ENCODE assay signal across 1 cellular context in the genomic region with DNA sequence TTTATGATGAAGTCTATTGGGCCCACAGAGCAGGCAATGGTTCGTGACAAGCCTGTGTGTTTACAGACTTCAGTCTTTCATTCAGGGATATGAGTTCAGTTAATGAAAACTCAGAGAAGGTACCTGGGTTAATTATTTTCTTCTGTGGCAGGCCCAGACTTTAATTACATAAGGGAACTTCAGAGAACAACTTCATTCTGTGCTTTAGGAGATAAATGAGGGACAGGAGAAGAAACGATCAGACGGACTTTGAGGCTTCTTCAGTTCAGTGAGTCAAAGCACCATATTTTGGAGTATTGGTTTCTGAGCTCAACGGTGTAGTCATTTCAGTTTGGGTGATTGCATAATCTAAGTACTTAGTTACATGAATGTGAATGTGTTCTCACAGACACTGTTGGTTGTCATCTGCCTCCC.
TF ChIP-seq lines count a peak whose summit lies in the region.

No MANE protein-coding gene starts in this region.

TF ChIP-seq in HepG2, 621 proteins besides CTCF, POLR2A, EP300 and RAD21 (continued from another document and continues in another):
- TF ChIP-seq, protein P1, sequence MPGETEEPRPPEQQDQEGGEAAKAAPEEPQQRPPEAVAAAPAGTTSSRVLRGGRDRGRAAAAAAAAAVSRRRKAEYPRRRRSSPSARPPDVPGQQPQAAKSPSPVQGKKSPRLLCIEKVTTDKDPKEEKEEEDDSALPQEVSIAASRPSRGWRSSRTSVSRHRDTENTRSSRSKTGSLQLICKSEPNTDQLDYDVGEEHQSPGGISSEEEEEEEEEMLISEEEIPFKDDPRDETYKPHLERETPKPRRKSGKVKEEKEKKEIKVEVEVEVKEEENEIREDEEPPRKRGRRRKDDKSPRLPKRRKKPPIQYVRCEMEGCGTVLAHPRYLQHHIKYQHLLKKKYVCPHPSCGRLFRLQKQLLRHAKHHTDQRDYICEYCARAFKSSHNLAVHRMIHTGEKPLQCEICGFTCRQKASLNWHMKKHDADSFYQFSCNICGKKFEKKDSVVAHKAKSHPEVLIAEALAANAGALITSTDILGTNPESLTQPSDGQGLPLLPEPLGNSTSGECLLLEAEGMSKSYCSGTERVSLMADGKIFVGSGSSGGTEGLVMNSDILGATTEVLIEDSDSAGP (CRISPR knock-in tag; IDR thresholded peaks at IDR 0.05; ENCODE audit: borderline replicate concordance), result no peak
- TF ChIP-seq, protein P2, sequence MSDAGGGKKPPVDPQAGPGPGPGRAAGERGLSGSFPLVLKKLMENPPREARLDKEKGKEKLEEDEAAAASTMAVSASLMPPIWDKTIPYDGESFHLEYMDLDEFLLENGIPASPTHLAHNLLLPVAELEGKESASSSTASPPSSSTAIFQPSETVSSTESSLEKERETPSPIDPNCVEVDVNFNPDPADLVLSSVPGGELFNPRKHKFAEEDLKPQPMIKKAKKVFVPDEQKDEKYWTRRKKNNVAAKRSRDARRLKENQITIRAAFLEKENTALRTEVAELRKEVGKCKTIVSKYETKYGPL (CRISPR knock-in tag; IDR thresholded peaks at IDR 0.05), result peak; percentile 79; the same call in 1 of the 2 replicates
- TF ChIP-seq, protein P3, sequence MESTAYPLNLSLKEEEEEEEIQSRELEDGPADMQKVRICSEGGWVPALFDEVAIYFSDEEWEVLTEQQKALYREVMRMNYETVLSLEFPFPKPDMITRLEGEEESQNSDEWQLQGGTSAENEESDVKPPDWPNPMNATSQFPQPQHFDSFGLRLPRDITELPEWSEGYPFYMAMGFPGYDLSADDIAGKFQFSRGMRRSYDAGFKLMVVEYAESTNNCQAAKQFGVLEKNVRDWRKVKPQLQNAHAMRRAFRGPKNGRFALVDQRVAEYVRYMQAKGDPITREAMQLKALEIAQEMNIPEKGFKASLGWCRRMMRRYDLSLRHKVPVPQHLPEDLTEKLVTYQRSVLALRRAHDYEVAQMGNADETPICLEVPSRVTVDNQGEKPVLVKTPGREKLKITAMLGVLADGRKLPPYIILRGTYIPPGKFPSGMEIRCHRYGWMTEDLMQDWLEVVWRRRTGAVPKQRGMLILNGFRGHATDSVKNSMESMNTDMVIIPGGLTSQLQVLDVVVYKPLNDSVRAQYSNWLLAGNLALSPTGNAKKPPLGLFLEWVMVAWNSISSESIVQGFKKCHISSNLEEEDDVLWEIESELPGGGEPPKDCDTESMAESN (CRISPR knock-in tag; conservative IDR thresholded peaks at IDR 0.05), result no peak
- TF ChIP-seq, protein P4, sequence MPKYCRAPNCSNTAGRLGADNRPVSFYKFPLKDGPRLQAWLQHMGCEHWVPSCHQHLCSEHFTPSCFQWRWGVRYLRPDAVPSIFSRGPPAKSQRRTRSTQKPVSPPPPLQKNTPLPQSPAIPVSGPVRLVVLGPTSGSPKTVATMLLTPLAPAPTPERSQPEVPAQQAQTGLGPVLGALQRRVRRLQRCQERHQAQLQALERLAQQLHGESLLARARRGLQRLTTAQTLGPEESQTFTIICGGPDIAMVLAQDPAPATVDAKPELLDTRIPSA (CRISPR knock-in tag; IDR thresholded peaks at IDR 0.05; ENCODE audit: borderline replicate concordance), result no peak
- TF ChIP-seq REL (CRISPR knock-in tag; conservative IDR thresholded peaks at IDR 0.05) (no peak), HOXA7 (CRISPR knock-in tag; IDR thresholded peaks at IDR 0.05) (no peak), HNRNPUL1 (IDR thresholded peaks at IDR 0.05; ENCODE audit: low read depth, low read length) (0 out of 2 replicates have a peak, but pooled peaks have one; percentile 32), NFIB (CRISPR knock-in tag; IDR thresholded peaks at IDR 0.05; ENCODE audit: borderline replicate concordance) (no peak), ZNF350 (CRISPR knock-in tag; IDR thresholded peaks at IDR 0.05; ENCODE audit: borderline replicate concordance, low read depth) (no peak), ZNF232 (CRISPR knock-in tag; IDR thresholded peaks at IDR 0.05; ENCODE audit: borderline replicate concordance) (no peak), ZNF124 (CRISPR knock-in tag; IDR thresholded peaks at IDR 0.05) (no peak; the same call in 1 of the 2 replicates), ZSCAN25 (CRISPR knock-in tag; IDR thresholded peaks at IDR 0.05) (no peak), ZSCAN12 (CRISPR knock-in tag; IDR thresholded peaks at IDR 0.05) (no peak), HDAC1 (CRISPR knock-in tag; IDR thresholded peaks at IDR 0.05) (no peak), CBX5 (CRISPR knock-in tag; IDR thresholded peaks at IDR 0.05; ENCODE audit: borderline replicate concordance) (no peak), SNAPC2 (CRISPR knock-in tag; IDR thresholded peaks at IDR 0.05) (no peak), ZNF138 (CRISPR knock-in tag; IDR thresholded peaks at IDR 0.05; ENCODE audit: low read depth) (no peak), NR2F2 (IDR thresholded peaks at IDR 0.05; ENCODE audit: borderline replicate concordance, low read depth) (no peak), MXD4 (CRISPR knock-in tag; IDR thresholded peaks at IDR 0.05) (no peak), ERF (CRISPR knock-in tag; IDR thresholded peaks at IDR 0.05) (0 out of 2 replicates have a peak, but pooled peaks have one; percentile 18), KMT2B (CRISPR knock-in tag; IDR thresholded peaks at IDR 0.05) (no peak), CAMTA2 (CRISPR knock-in tag; IDR thresholded peaks at IDR 0.05; ENCODE audit: borderline replicate concordance) (no peak), MTA1 (CRISPR knock-in tag; IDR thresholded peaks at IDR 0.05; ENCODE audit: borderline replicate concordance) (no peak), ZNF614 (CRISPR knock-in tag; IDR thresholded peaks at IDR 0.05; ENCODE audit: borderline replicate concordance) (no peak), SETDB1 (CRISPR knock-in tag; IDR thresholded peaks at IDR 0.05; ENCODE audit: borderline replicate concordance) (no peak), ZNF251 (CRISPR knock-in tag; IDR thresholded peaks at IDR 0.05) (no peak), ONECUT2 (CRISPR knock-in tag; IDR thresholded peaks at IDR 0.05) (no peak), ZNF703 (CRISPR knock-in tag; IDR thresholded peaks at IDR 0.05; ENCODE audit: borderline replicate concordance) (no peak), ZNF577 (CRISPR knock-in tag; IDR thresholded peaks at IDR 0.05; ENCODE audit: borderline replicate concordance, low read depth) (no peak), ZNF879 (CRISPR knock-in tag; IDR thresholded peaks at IDR 0.05) (no peak), U2AF1 (optimal IDR thresholded peaks at IDR 0.05; ENCODE audit: low read depth, low read length) (no peak), ZNF891 (CRISPR knock-in tag; IDR thresholded peaks at IDR 0.05) (no peak), RORA (CRISPR knock-in tag; IDR thresholded peaks at IDR 0.05) (no peak), PHF21A (CRISPR knock-in tag; IDR thresholded peaks at IDR 0.05) (no peak), KDM6A (CRISPR knock-in tag; IDR thresholded peaks at IDR 0.05; ENCODE audit: low read depth) (no peak), NFYC (CRISPR knock-in tag; IDR thresholded peaks at IDR 0.05) (no peak), ZNF780A (CRISPR knock-in tag; IDR thresholded peaks at IDR 0.05) (no peak), MAF1 (CRISPR knock-in tag; IDR thresholded peaks at IDR 0.05; ENCODE audit: borderline replicate concordance) (no peak), MAFG (CRISPR knock-in tag; IDR thresholded peaks at IDR 0.05) (no peak), RARG (CRISPR knock-in tag; IDR thresholded peaks at IDR 0.05; ENCODE audit: low read depth) (no peak), KLF16 (CRISPR knock-in tag; IDR thresholded peaks at IDR 0.05) (no peak), ZNF7 (CRISPR knock-in tag; IDR thresholded peaks at IDR 0.05) (peak; percentile 94), ZNF432 (CRISPR knock-in tag; IDR thresholded peaks at IDR 0.05; ENCODE audit: borderline replicate concordance) (no peak), HNF4A (CRISPR knock-in tag; IDR thresholded peaks at IDR 0.05) (peak; percentile 50; the same call in 1 of the 2 replicates), RXRB (CRISPR knock-in tag; IDR thresholded peaks at IDR 0.05; ENCODE audit: borderline replicate concordance) (0 out of 2 replicates have a peak, but pooled peaks have one; percentile 32), SIN3A (IDR thresholded peaks at IDR 0.05; ENCODE audit: borderline replicate concordance, low read depth, low read length) (no peak), ZNF333 (CRISPR knock-in tag; IDR thresholded peaks at IDR 0.05; ENCODE audit: borderline replicate concordance) (no peak), GPN1 (CRISPR knock-in tag; IDR thresholded peaks at IDR 0.05; ENCODE audit: borderline replicate concordance) (no peak)
- TF ChIP-seq, protein P5, sequence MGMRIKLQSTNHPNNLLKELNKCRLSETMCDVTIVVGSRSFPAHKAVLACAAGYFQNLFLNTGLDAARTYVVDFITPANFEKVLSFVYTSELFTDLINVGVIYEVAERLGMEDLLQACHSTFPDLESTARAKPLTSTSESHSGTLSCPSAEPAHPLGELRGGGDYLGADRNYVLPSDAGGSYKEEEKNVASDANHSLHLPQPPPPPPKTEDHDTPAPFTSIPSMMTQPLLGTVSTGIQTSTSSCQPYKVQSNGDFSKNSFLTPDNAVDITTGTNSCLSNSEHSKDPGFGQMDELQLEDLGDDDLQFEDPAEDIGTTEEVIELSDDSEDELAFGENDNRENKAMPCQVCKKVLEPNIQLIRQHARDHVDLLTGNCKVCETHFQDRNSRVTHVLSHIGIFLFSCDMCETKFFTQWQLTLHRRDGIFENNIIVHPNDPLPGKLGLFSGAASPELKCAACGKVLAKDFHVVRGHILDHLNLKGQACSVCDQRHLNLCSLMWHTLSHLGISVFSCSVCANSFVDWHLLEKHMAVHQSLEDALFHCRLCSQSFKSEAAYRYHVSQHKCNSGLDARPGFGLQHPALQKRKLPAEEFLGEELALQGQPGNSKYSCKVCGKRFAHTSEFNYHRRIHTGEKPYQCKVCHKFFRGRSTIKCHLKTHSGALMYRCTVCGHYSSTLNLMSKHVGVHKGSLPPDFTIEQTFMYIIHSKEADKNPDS (CRISPR knock-in tag; IDR thresholded peaks at IDR 0.05), result no peak
- TF ChIP-seq, protein P6, sequence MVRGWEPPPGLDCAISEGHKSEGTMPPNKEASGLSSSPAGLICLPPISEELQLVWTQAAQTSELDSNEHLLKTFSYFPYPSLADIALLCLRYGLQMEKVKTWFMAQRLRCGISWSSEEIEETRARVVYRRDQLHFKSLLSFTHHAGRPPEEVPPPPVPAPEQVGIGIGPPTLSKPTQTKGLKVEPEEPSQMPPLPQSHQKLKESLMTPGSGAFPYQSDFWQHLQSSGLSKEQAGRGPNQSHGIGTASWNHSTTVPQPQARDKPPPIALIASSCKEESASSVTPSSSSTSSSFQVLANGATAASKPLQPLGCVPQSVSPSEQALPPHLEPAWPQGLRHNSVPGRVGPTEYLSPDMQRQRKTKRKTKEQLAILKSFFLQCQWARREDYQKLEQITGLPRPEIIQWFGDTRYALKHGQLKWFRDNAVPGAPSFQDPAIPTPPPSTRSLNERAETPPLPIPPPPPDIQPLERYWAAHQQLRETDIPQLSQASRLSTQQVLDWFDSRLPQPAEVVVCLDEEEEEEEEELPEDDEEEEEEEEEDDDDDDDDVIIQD (CRISPR knock-in tag; IDR thresholded peaks at IDR 0.05; ENCODE audit: low read depth), result peak; percentile 69; the same call in 1 of the 2 replicates
- TF ChIP-seq, protein P7, sequence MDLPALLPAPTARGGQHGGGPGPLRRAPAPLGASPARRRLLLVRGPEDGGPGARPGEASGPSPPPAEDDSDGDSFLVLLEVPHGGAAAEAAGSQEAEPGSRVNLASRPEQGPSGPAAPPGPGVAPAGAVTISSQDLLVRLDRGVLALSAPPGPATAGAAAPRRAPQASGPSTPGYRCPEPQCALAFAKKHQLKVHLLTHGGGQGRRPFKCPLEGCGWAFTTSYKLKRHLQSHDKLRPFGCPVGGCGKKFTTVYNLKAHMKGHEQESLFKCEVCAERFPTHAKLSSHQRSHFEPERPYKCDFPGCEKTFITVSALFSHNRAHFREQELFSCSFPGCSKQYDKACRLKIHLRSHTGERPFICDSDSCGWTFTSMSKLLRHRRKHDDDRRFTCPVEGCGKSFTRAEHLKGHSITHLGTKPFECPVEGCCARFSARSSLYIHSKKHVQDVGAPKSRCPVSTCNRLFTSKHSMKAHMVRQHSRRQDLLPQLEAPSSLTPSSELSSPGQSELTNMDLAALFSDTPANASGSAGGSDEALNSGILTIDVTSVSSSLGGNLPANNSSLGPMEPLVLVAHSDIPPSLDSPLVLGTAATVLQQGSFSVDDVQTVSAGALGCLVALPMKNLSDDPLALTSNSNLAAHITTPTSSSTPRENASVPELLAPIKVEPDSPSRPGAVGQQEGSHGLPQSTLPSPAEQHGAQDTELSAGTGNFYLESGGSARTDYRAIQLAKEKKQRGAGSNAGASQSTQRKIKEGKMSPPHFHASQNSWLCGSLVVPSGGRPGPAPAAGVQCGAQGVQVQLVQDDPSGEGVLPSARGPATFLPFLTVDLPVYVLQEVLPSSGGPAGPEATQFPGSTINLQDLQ (CRISPR knock-in tag; IDR thresholded peaks at IDR 0.05), result no peak
- TF ChIP-seq, protein P8, sequence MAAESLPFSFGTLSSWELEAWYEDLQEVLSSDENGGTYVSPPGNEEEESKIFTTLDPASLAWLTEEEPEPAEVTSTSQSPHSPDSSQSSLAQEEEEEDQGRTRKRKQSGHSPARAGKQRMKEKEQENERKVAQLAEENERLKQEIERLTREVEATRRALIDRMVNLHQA (CRISPR knock-in tag; IDR thresholded peaks at IDR 0.05), result no peak
- TF ChIP-seq, protein P9, sequence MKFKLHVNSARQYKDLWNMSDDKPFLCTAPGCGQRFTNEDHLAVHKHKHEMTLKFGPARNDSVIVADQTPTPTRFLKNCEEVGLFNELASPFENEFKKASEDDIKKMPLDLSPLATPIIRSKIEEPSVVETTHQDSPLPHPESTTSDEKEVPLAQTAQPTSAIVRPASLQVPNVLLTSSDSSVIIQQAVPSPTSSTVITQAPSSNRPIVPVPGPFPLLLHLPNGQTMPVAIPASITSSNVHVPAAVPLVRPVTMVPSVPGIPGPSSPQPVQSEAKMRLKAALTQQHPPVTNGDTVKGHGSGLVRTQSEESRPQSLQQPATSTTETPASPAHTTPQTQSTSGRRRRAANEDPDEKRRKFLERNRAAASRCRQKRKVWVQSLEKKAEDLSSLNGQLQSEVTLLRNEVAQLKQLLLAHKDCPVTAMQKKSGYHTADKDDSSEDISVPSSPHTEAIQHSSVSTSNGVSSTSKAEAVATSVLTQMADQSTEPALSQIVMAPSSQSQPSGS (CRISPR knock-in tag; IDR thresholded peaks at IDR 0.05), result peak; percentile 64; the same call in 1 of the 2 replicates
- TF ChIP-seq, protein P10, sequence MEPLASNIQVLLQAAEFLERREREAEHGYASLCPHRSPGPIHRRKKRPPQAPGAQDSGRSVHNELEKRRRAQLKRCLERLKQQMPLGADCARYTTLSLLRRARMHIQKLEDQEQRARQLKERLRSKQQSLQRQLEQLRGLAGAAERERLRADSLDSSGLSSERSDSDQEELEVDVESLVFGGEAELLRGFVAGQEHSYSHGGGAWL (CRISPR knock-in tag; IDR thresholded peaks at IDR 0.05), result no peak
- TF ChIP-seq, protein P11, sequence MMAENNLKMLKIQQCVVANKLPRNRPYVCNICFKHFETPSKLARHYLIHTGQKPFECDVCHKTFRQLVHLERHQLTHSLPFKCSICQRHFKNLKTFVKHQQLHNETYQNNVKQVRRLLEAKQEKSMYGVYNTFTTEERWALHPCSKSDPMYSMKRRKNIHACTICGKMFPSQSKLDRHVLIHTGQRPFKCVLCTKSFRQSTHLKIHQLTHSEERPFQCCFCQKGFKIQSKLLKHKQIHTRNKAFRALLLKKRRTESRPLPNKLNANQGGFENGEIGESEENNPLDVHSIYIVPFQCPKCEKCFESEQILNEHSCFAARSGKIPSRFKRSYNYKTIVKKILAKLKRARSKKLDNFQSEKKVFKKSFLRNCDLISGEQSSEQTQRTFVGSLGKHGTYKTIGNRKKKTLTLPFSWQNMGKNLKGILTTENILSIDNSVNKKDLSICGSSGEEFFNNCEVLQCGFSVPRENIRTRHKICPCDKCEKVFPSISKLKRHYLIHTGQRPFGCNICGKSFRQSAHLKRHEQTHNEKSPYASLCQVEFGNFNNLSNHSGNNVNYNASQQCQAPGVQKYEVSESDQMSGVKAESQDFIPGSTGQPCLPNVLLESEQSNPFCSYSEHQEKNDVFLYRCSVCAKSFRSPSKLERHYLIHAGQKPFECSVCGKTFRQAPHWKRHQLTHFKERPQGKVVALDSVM (CRISPR knock-in tag; IDR thresholded peaks at IDR 0.05), result no peak
